Comparison of ENCODE assay signal across 26 cellular contexts in genomic region chr6:63389191-63389844, GRCh38.
DNase-seq lines count a peak whose midpoint lies in the region; ATAC-seq, FAIRE-seq and TF ChIP-seq lines count a peak whose summit lies in the region.
"Had no signal": no experiment of that assay in that cellular context is flagged by ENCODE, and none has a peak within 500 bp of the region (broad histone marks: within the 10 kb centered on the region; RNA-seq: fewer than 3 reads in every experiment).

No MANE protein-coding gene starts in this region.

- TF ChIP-seq POLR2A in GM12892 (IDR thresholded peaks at IDR 0.05; ENCODE audit: low read depth, low read length): no peak

- H3K36me3 ChIP-seq in H7 (replicated peaks; ENCODE audit: control insufficient read depth, insufficient read depth, low read length): no peaks in the 10 kb centered on the region
- H3K36me3 ChIP-seq: thoracic aorta, vagina had no signal

- ATAC-seq in GM19395 (IDR thresholded peaks at IDR 0.05; ENCODE audit: unreplicated experiment) (peak; percentile 78), HG02610 (IDR thresholded peaks at IDR 0.05; ENCODE audit: unreplicated experiment) (peak; percentile 65), HG03280 (IDR thresholded peaks at IDR 0.05; ENCODE audit: unreplicated experiment) (peak; percentile 63)
- ATAC-seq: A549; activated CD8-positive, alpha-beta T cell treated with anti-CD3 and anti-CD28 coated beads, Interleukin-2, amount 10 ng/mL, durations not matched to agents 7 days and 5 days; sciatic nerve had no signal

- H3K27me3 ChIP-seq in H7 (ENCODE audit: control insufficient read depth, insufficient read depth, low read length): no peaks in the 10 kb centered on the region
- H3K27me3 ChIP-seq: vagina had no signal

- H3K4me3 ChIP-seq in H7 (ENCODE audit: insufficient read depth, low read depth, low read length): no peak overlapping the region
- H3K4me3 ChIP-seq: A549, thoracic aorta, vagina had no signal

- peak; percentile 9 for FAIRE-seq in GM12892 (lab: Jason Lieb, UNC)
- FAIRE-seq: A549, astrocyte, endothelial cell of umbilical vein, H1, TTC549 had no signal

- DNase-seq in GM12892 (ENCODE audit: insufficient read length) (no peak), NCI-H2029 (lab: John Stamatoyannopoulos, UW) (no peak), NCI-H446 treated with DMSO at 0.1 percent for 48 hours (lab: John Stamatoyannopoulos, UW) (no peak), cortex of kidney (lab: John Stamatoyannopoulos, UW) (no peak), H7 (no peak)
- DNase-seq: activated CD8-positive, alpha-beta T cell treated with anti-CD3 and anti-CD28 coated beads, Interleukin-2, amount 10 ng/mL, durations not matched to agents 7 days and 5 days; activated effector memory CD4-positive, alpha-beta T cell treated with Interleukin-2 at 50 U/mL for 16 hours; activated naive CD8-positive, alpha-beta T cell treated with anti-CD3 and anti-CD28 coated beads for 36 hours; activated T-cell treated with anti-CD3 and anti-CD28 coated beads for 4 hours; DMS79; GF-D8; kidney glomerular epithelial cell; NCI-H2171 treated with DMSO at 0.1 percent for 48 hours; NCI-H526 treated with DMSO at 0.1 percent for 48 hours; stimulated activated naive CD4-positive, alpha-beta T cell treated with Interleukin-2 at 50 U/mL for 16 hours had no signal
